Comparison of ENCODE assay signal across 17 cellular contexts in genomic region chr11:103541186-103541795, GRCh38.
A peak's percentile ranks its signal among the peaks of the same experiment; 100 is the strongest.
DNase-seq lines count a peak whose midpoint lies in the region; ATAC-seq and TF ChIP-seq lines count a peak whose summit lies in the region.
"Had no signal": no experiment of that assay in that cellular context is flagged by ENCODE, and none has a peak within 500 bp of the region (broad histone marks: within the 10 kb centered on the region; RNA-seq: fewer than 3 reads in every experiment).

No MANE protein-coding gene starts in this region.

- no peaks in the 10 kb centered on the region for H3K4me1 ChIP-seq in foreskin keratinocyte
- H3K4me1 ChIP-seq: psoas muscle had no signal

- peak; percentile 94 for ATAC-seq in foreskin keratinocyte
- no peak for ATAC-seq in GM18511 (IDR thresholded peaks at IDR 0.05; ENCODE audit: unreplicated experiment)
- ATAC-seq: activated T-cell treated with anti-CD3 and anti-CD28 coated beads, Interleukin-2, amount 50 U/mL, for 72 hours; psoas muscle had no signal

- TF ChIP-seq CTCF in foreskin keratinocyte (conservative IDR thresholded peaks at IDR 0.05), result no peak

- no peaks in the 10 kb centered on the region for H3K27me3 ChIP-seq in foreskin keratinocyte
- H3K27me3 ChIP-seq: dorsolateral prefrontal cortex had no signal

- peak; percentile 18 for DNase-seq in ELF-1 (ENCODE audit: low read depth, low spot score)
- DNase-seq in Jurkat, Clone E6-1 (ENCODE audit: low read depth, low spot score), result peak; percentile 17
- peak; percentile 17 for DNase-seq in T follicular helper cell (ENCODE audit: low read depth)
- peak; percentile 81 to 90 for DNase-seq in foreskin keratinocyte
- DNase-seq in mesenteric fat pad (ENCODE audit: low spot score), result no peak
- no peak for DNase-seq in SW480 (ENCODE audit: low spot score)
- DNase-seq: activated CD4-positive, alpha-beta memory T cell treated with anti-CD3 and anti-CD28 coated beads for 36 hours; activated naive CD8-positive, alpha-beta T cell treated with anti-CD3 and anti-CD28 coated beads, Interleukin-2, amount 10 ng/mL, durations not matched to agents 7 days and 5 days; activated T-cell treated with anti-CD3 and anti-CD28 coated beads, Interleukin-2, amount 50 U/mL, for 72 hours; dorsolateral prefrontal cortex; hippocampal formation; NCI-H2081 treated with DMSO at 0.1 percent for 48 hours; NK-92 treated with Interleukin-12 subunit alpha and Interleukin-12 subunit beta, amount 100 ng/mL, for 24 hours; psoas muscle; SW 1271 had no signal

- no peak overlapping the region for H3K4me3 ChIP-seq in Jurkat, Clone E6-1 (ENCODE audit: low read length)
- H3K4me3 ChIP-seq: dorsolateral prefrontal cortex, psoas muscle, thoracic aorta had no signal

- peak overlapping the region; percentile 3 for H3K27ac ChIP-seq in foreskin keratinocyte
- H3K27ac ChIP-seq: dorsolateral prefrontal cortex, psoas muscle, thoracic aorta had no signal

Comparison
In these comparisons a context has a peak if more than half of its experiments do, and no peak if none do; other contexts are left out.
1. DNase-seq: peak in ELF-1 (single experiment), Jurkat, Clone E6-1 (single experiment), T follicular helper cell (single experiment) and foreskin keratinocyte (2 of 2); none in mesenteric fat pad (single experiment) and SW480 (single experiment).